Comparison of ENCODE assay signal across 1 cellular context in genomic region chr14:90383126-90383730, GRCh38.
A peak's percentile ranks its signal among the peaks of the same experiment; 100 is the strongest.
TF ChIP-seq lines count a peak whose summit lies in the region.

No MANE protein-coding gene starts in this region.

TF ChIP-seq in HepG2, 621 proteins besides CTCF, POLR2A, EP300 and RAD21 (continued from another document and continues in another):
- TF ChIP-seq ZNF354B (CRISPR knock-in tag; IDR thresholded peaks at IDR 0.05), result no peak; the same call in none of the 2 replicates
- no peak for TF ChIP-seq BCLAF1 (IDR thresholded peaks at IDR 0.05)
- TF ChIP-seq TEF (CRISPR knock-in tag; IDR thresholded peaks at IDR 0.05), result no peak; the same call in 1 of the 2 replicates
- TF ChIP-seq TBX2 (CRISPR knock-in tag; IDR thresholded peaks at IDR 0.05; ENCODE audit: borderline replicate concordance), result peak; percentile 93
- TF ChIP-seq DPF2 (CRISPR knock-in tag; IDR thresholded peaks at IDR 0.05; ENCODE audit: borderline replicate concordance, low read depth), result no peak
- peak; percentile 61; the same call in 1 of the 2 replicates for TF ChIP-seq BHLHE40 (IDR thresholded peaks at IDR 0.05; ENCODE audit: low read length)
- TF ChIP-seq ZNF709 (CRISPR knock-in tag; IDR thresholded peaks at IDR 0.05), result peak; percentile 41; the same call in 1 of the 2 replicates
- peak; percentile 65 for TF ChIP-seq ZBTB7A (CRISPR knock-in tag; IDR thresholded peaks at IDR 0.05)
- no peak for TF ChIP-seq ATF5 (CRISPR knock-in tag; IDR thresholded peaks at IDR 0.05; ENCODE audit: low read depth)
- peak; percentile 92 for TF ChIP-seq TIGD3 (CRISPR knock-in tag; IDR thresholded peaks at IDR 0.05; ENCODE audit: borderline replicate concordance)
- TF ChIP-seq ZNF343 (CRISPR knock-in tag; IDR thresholded peaks at IDR 0.05), result peak; percentile 61; the same call in 1 of the 2 replicates
- no peak for TF ChIP-seq IKZF1 (IDR thresholded peaks at IDR 0.05)
- 0 out of 2 replicates have a peak, but pooled peaks have one; percentile 61 for TF ChIP-seq HNRNPL (IDR thresholded peaks at IDR 0.05; ENCODE audit: low read depth, low read length)
- peak; percentile 59 for TF ChIP-seq BCL6 (CRISPR knock-in tag; IDR thresholded peaks at IDR 0.05)
- peak; percentile 63 for TF ChIP-seq RXRA (CRISPR knock-in tag; IDR thresholded peaks at IDR 0.05)
- 0 out of 2 replicates have a peak, but pooled peaks have one; percentile 41 for TF ChIP-seq NR2F2 (IDR thresholded peaks at IDR 0.05; ENCODE audit: borderline replicate concordance, low read depth)
- TF ChIP-seq ZNF407 (CRISPR knock-in tag; IDR thresholded peaks at IDR 0.05; ENCODE audit: not compliant biosample characterization), result no peak
- TF ChIP-seq KAT8 (CRISPR knock-in tag; IDR thresholded peaks at IDR 0.05), result peak; percentile 90
- TF ChIP-seq ATF7-NPFF (CRISPR knock-in tag; IDR thresholded peaks at IDR 0.05; ENCODE audit: low read depth), result peak; percentile 73
- no peak for TF ChIP-seq MBD4 (IDR thresholded peaks at IDR 0.05; ENCODE audit: borderline replicate concordance, low read length)
- peak in 1 of 2 experiments; percentile 24; a peak in 1 of 4 replicates for TF ChIP-seq MAFK (conservative IDR thresholded peaks at IDR 0.05 in 1 of 2, IDR thresholded peaks at IDR 0.05 in 1 of 2; ENCODE audit: low read length in 2 of 2)
- TF ChIP-seq SMYD3 (CRISPR knock-in tag; IDR thresholded peaks at IDR 0.05), result peak; percentile 53; the same call in 1 of the 2 replicates
- peak; percentile 81 for TF ChIP-seq POGK (CRISPR knock-in tag; conservative IDR thresholded peaks at IDR 0.05)
- TF ChIP-seq KLF12 (CRISPR knock-in tag; IDR thresholded peaks at IDR 0.05; ENCODE audit: borderline replicate concordance), result peak; percentile 94; the same call in 1 of the 2 replicates
- TF ChIP-seq ZNF550 (CRISPR knock-in tag; IDR thresholded peaks at IDR 0.05; ENCODE audit: borderline replicate concordance), result no peak
- no peak for TF ChIP-seq ZIK1 (CRISPR knock-in tag; IDR thresholded peaks at IDR 0.05; ENCODE audit: borderline replicate concordance, low read depth)
- no peak for TF ChIP-seq TEAD2 (CRISPR knock-in tag; IDR thresholded peaks at IDR 0.05)
- peak; percentile 58; the same call in 1 of the 2 replicates for TF ChIP-seq ZNF720 (CRISPR knock-in tag; IDR thresholded peaks at IDR 0.05)
- peak; percentile 91 for TF ChIP-seq THAP11 (CRISPR knock-in tag; IDR thresholded peaks at IDR 0.05)
- TF ChIP-seq LRRFIP1 (CRISPR knock-in tag; conservative IDR thresholded peaks at IDR 0.05), result 0 out of 2 replicates have a peak, but pooled peaks have one; percentile 17
- TF ChIP-seq ZNF878 (CRISPR knock-in tag; IDR thresholded peaks at IDR 0.05), result peak; percentile 81
- peak; percentile 98 for TF ChIP-seq HOMEZ (CRISPR knock-in tag; IDR thresholded peaks at IDR 0.05; ENCODE audit: low read depth)
